In genomic region chr6:23173231-23173630, GRCh38 we compare ENCODE assay signal across 20 cellular contexts.
A peak's percentile ranks its signal among the peaks of the same experiment; 100 is the strongest.
DNase-seq lines count a peak whose midpoint lies in the region; TF ChIP-seq lines count a peak whose summit lies in the region.
"Had no signal": no experiment of that assay in that cellular context is flagged by ENCODE, and none has a peak within 500 bp of the region (broad histone marks: within the 10 kb centered on the region; RNA-seq: fewer than 3 reads in every experiment).

No MANE protein-coding gene starts in this region.

- H3K27me3 ChIP-seq in Karpas-422 (ENCODE audit: low read length) = no peaks in the 10 kb centered on the region
- H3K27me3 ChIP-seq: right lobe of liver had no signal

- no peaks in the 10 kb centered on the region for H3K36me3 ChIP-seq in Karpas-422 (ENCODE audit: insufficient read depth, low read length)
- H3K36me3 ChIP-seq: right lobe of liver had no signal

- no peaks in the 10 kb centered on the region for H3K79me2 ChIP-seq in Karpas-422 (ENCODE audit: low read length)

- H3K27ac ChIP-seq in Karpas-422 (ENCODE audit: low read length) = no peak overlapping the region
- H3K27ac ChIP-seq: right lobe of liver had no signal

- H3K36me3 Mint-ChIP-seq in nephron (ENCODE audit: low read depth) = peaks cover 4% of the 10 kb centered on the region
- H3K36me3 Mint-ChIP-seq: T-cell had no signal

- no peak for TF ChIP-seq POLR2A in NB4 (IDR thresholded peaks at IDR 0.05; ENCODE audit: extremely low read depth, insufficient read length)

- H3K4me1 ChIP-seq in Karpas-422 (ENCODE audit: low read length) = no peaks in the 10 kb centered on the region
- H3K4me1 ChIP-seq: right lobe of liver had no signal

- H3K4me2 ChIP-seq in Karpas-422 (ENCODE audit: low read depth, low read length, poor library complexity, severe bottlenecking) = no peak overlapping the region

- peak overlapping the region; percentile 53 to 73 (median 69) for H3K27ac Mint-ChIP-seq in nephron
- H3K27ac Mint-ChIP-seq: activated B cell treated with CpG ODN at 0.5 μM for 24 hours; activated naive CD8-positive, alpha-beta T cell treated with anti-CD3 and anti-CD28 coated beads, Interleukin-2, amount 50 U/mL, for 24 hours; activated T-helper 1 cell treated with anti-CD3 and anti-CD28 coated beads, Interleukin-12 subunit alpha, Interleukin-12 subunit beta, Interleukin-2, Interleukin-4 antibody, amounts not matched to agents 30 ng/mL and 10 ng/mL and 1 ng/mL, durations not matched to agents 14 hours and 24 hours and 36 hours; T-cell had no signal

- TF ChIP-seq CTCF in NB4 (IDR thresholded peaks at IDR 0.05; ENCODE audit: low read depth, low read length) = no peak
- no peak for TF ChIP-seq CTCF in nephron (IDR thresholded peaks at IDR 0.05; ENCODE audit: unreplicated experiment in 3 of 3)

- no peak overlapping the region for H3K9ac ChIP-seq in Karpas-422 (ENCODE audit: low read length)

- no peaks in the 10 kb centered on the region for H4K20me1 ChIP-seq in Karpas-422 (ENCODE audit: insufficient read depth, low read depth, low read length)

- no peak overlapping the region for H2AFZ ChIP-seq in Karpas-422 (ENCODE audit: low read length)

- DNase-seq in EL (peak; percentile 30), NB4 (ENCODE audit: low read depth) (peak; percentile 4), dermis microvascular lymphatic vessel endothelial cell (ENCODE audit: low read depth in 2 of 2) (peak; percentile 49 to 53), AG08396 (ENCODE audit: low spot score) (no peak), D341Med (ENCODE audit: low spot score) (no peak), NCI-H748 (lab: John Stamatoyannopoulos, UW; ENCODE audit: unreplicated experiment) (no peak), Karpas-422 (no peak)
- DNase-seq: activated B cell treated with CpG ODN at 0.5 μM for 24 hours; activated CD8-positive, alpha-beta memory T cell treated with anti-CD3 and anti-CD28 coated beads for 24 hours; activated naive CD8-positive, alpha-beta T cell treated with anti-CD3 and anti-CD28 coated beads, Interleukin-2, amount 50 U/mL, for 24 hours; AML-193; DMS 273 treated with DMSO at 0.1 percent for 48 hours; head of caudate nucleus; islet precursor cell; NCI-H1105 treated with DMSO at 0.1 percent for 48 hours; NCI-H2171; right lobe of liver; T-cell had no signal

- H3K4me3 ChIP-seq in NB4 (ENCODE audit: low read depth, low read length) = no peak overlapping the region
- H3K4me3 ChIP-seq in Karpas-422 (ENCODE audit: low read length) = no peak overlapping the region
- H3K4me3 ChIP-seq: right lobe of liver had no signal

- H3K27me3 Mint-ChIP-seq in nephron (ENCODE audit: low read depth) = no peaks in the 10 kb centered on the region
- H3K27me3 Mint-ChIP-seq: activated B cell treated with CpG ODN at 0.5 μM for 24 hours; activated naive CD8-positive, alpha-beta T cell treated with anti-CD3 and anti-CD28 coated beads, Interleukin-2, amount 50 U/mL, for 24 hours; T-cell had no signal

- H3K9me3 ChIP-seq in Karpas-422 (ENCODE audit: low read length) = peaks cover 3% of the 10 kb centered on the region; the same call in 1 of the 2 replicates
- H3K9me3 ChIP-seq: right lobe of liver had no signal

- H3K4me3 Mint-ChIP-seq in nephron = no peak overlapping the region
- H3K4me3 Mint-ChIP-seq: activated B cell treated with CpG ODN at 0.5 μM for 24 hours; activated naive CD8-positive, alpha-beta T cell treated with anti-CD3 and anti-CD28 coated beads, Interleukin-2, amount 50 U/mL, for 24 hours; activated T-helper 1 cell treated with anti-CD3 and anti-CD28 coated beads, Interleukin-12 subunit alpha, Interleukin-12 subunit beta, Interleukin-2, Interleukin-4 antibody, amounts not matched to agents 30 ng/mL and 10 ng/mL and 1 ng/mL, durations not matched to agents 14 hours and 24 hours and 36 hours; T-cell had no signal

- peaks cover 29% of the 10 kb centered on the region for H3K4me1 Mint-ChIP-seq in nephron
- H3K4me1 Mint-ChIP-seq: activated B cell treated with CpG ODN at 0.5 μM for 24 hours, T-cell had no signal

- no peaks in the 10 kb centered on the region for H3K9me2 ChIP-seq in Karpas-422 (replicated peaks; ENCODE audit: insufficient read depth, low read length)

- peaks cover 9% of the 10 kb centered on the region for H3K9me3 Mint-ChIP-seq in nephron

Comparison
In these comparisons a context has a peak if more than half of its experiments do, and no peak if none do; other contexts are left out.
1. DNase-seq: peak in EL (single experiment), NB4 (single experiment) and dermis microvascular lymphatic vessel endothelial cell (2 of 2); none in AG08396 (single experiment), D341Med (single experiment), NCI-H748 (single experiment) and Karpas-422 (single experiment).